ENCODE assay signal across 1 cellular context in the genomic region with DNA sequence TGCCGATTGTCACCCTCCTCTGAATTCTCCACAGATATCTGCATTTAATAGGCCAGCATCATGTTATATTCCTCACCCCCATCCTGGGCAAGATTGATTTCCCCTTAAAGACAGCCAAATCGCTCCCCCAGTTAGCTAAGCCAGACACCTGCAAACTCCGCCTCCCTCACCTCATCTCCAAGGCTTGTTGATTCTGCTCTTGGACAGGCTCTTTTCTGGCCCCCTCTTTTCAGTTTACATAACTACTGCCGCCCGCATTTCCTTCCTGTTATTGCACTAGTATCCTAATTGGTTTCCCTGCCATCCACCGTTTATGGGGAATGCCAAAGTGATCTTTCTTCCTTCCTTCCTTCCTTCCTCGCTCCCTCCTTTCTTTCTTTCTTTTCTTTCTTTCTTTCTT.
TF ChIP-seq lines count a peak whose summit lies in the region.

No MANE protein-coding gene starts in this region.

TF ChIP-seq in GM23338, 12 proteins besides CTCF, POLR2A, EP300 and RAD21 (continued from another document):
- TF ChIP-seq REST (IDR thresholded peaks at IDR 0.05; ENCODE audit: unreplicated experiment) (no peak), ZNF331 (CRISPR knock-in tag; IDR thresholded peaks at IDR 0.05; ENCODE audit: low read depth) (no peak), JUNB (IDR thresholded peaks at IDR 0.05; ENCODE audit: unreplicated experiment) (no peak), STAT1 (IDR thresholded peaks at IDR 0.05; ENCODE audit: unreplicated experiment) (no peak), NANOG (IDR thresholded peaks at IDR 0.05; ENCODE audit: borderline replicate concordance) (no peak)
- TF ChIP-seq, protein P1, sequence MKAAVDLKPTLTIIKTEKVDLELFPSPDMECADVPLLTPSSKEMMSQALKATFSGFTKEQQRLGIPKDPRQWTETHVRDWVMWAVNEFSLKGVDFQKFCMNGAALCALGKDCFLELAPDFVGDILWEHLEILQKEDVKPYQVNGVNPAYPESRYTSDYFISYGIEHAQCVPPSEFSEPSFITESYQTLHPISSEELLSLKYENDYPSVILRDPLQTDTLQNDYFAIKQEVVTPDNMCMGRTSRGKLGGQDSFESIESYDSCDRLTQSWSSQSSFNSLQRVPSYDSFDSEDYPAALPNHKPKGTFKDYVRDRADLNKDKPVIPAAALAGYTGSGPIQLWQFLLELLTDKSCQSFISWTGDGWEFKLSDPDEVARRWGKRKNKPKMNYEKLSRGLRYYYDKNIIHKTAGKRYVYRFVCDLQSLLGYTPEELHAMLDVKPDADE (IDR thresholded peaks at IDR 0.05), result no peak
- TF ChIP-seq, protein P2, sequence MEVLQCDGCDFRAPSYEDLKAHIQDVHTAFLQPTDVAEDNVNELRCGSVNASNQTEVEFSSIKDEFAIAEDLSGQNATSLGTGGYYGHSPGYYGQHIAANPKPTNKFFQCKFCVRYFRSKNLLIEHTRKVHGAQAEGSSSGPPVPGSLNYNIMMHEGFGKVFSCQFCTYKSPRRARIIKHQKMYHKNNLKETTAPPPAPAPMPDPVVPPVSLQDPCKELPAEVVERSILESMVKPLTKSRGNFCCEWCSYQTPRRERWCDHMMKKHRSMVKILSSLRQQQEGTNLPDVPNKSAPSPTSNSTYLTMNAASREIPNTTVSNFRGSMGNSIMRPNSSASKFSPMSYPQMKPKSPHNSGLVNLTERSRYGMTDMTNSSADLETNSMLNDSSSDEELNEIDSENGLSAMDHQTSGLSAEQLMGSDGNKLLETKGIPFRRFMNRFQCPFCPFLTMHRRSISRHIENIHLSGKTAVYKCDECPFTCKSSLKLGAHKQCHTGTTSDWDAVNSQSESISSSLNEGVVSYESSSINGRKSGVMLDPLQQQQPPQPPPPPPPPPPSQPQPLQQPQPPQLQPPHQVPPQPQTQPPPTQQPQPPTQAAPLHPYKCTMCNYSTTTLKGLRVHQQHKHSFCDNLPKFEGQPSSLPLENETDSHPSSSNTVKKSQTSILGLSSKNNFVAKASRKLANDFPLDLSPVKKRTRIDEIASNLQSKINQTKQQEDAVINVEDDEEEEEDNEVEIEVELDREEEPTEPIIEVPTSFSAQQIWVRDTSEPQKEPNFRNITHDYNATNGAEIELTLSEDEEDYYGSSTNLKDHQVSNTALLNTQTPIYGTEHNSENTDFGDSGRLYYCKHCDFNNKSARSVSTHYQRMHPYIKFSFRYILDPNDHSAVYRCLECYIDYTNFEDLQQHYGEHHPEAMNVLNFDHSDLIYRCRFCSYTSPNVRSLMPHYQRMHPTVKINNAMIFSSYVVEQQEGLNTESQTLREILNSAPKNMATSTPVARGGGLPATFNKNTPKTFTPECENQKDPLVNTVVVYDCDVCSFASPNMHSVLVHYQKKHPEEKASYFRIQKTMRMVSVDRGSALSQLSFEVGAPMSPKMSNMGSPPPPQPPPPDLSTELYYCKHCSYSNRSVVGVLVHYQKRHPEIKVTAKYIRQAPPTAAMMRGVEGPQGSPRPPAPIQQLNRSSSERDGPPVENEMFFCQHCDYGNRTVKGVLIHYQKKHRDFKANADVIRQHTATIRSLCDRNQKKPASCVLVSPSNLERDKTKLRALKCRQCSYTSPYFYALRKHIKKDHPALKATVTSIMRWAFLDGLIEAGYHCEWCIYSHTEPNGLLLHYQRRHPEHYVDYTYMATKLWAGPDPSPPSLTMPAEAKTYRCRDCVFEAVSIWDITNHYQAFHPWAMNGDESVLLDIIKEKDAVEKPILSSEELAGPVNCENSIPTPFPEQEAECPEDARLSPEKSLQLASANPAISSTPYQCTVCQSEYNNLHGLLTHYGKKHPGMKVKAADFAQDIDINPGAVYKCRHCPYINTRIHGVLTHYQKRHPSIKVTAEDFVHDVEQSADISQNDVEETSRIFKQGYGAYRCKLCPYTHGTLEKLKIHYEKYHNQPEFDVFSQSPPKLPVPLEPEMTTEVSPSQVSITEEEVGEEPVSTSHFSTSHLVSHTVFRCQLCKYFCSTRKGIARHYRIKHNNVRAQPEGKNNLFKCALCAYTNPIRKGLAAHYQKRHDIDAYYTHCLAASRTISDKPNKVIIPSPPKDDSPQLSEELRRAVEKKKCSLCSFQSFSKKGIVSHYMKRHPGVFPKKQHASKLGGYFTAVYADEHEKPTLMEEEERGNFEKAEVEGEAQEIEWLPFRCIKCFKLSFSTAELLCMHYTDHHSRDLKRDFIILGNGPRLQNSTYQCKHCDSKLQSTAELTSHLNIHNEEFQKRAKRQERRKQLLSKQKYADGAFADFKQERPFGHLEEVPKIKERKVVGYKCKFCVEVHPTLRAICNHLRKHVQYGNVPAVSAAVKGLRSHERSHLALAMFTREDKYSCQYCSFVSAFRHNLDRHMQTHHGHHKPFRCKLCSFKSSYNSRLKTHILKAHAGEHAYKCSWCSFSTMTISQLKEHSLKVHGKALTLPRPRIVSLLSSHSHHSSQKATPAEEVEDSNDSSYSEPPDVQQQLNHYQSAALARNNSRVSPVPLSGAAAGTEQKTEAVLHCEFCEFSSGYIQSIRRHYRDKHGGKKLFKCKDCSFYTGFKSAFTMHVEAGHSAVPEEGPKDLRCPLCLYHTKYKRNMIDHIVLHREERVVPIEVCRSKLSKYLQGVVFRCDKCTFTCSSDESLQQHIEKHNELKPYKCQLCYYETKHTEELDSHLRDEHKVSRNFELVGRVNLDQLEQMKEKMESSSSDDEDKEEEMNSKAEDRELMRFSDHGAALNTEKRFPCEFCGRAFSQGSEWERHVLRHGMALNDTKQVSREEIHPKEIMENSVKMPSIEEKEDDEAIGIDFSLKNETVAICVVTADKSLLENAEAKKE (CRISPR knock-in tag; IDR thresholded peaks at IDR 0.05), result no peak
